ENCODE assay signal across 16 cellular contexts in the genomic region with DNA sequence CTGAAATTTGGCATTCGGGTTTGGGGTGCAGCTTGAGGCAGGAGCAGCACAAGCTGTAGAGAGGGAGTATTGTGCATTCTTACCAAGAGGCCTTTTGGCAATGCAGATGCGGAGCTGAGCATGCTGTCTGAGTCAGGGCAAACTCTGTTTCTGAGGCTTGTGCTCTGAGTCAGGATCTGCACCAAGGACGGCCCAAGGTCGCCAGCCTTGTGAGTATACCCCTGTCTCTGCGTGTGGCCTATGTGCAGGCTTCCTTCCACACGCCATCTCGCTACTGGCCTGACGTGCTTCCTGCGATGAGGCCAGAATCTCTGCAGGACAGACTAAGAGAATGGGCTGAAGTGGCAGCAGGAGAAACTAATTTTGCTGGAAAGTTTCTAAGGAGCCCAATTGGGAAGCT. TPM values are rescaled to one million over a fixed set of nuclear protein-coding genes. Genes with fewer than 3 reads are reported as not detected.
A peak's percentile ranks its signal among the peaks of the same experiment; 100 is the strongest.
DNase-seq lines count a peak whose midpoint lies in the region; ATAC-seq, FAIRE-seq and TF ChIP-seq lines count a peak whose summit lies in the region.
"Had no signal": no experiment of that assay in that cellular context is flagged by ENCODE, and none has a peak within 500 bp of the region (broad histone marks: within the 10 kb centered on the region; RNA-seq: fewer than 3 reads in every experiment).

No MANE protein-coding gene starts in this region.

- no peak overlapping the region for H3K4me3 ChIP-seq in left ventricle myocardium inferior
- H3K4me3 ChIP-seq in bronchial epithelial cell (ENCODE audit: low read depth, low read length): no peak overlapping the region
- no peak overlapping the region for H3K4me3 ChIP-seq in testis
- H3K4me3 ChIP-seq: A549 had no signal

- no peaks in the 10 kb centered on the region for H3K36me3 ChIP-seq in left ventricle myocardium inferior
- H3K36me3 ChIP-seq in bronchial epithelial cell (ENCODE audit: control insufficient read depth, insufficient read depth, low read length): no peaks in the 10 kb centered on the region
- no peaks in the 10 kb centered on the region for H3K36me3 ChIP-seq in testis (ENCODE audit: low read depth, missing control alignments)

- H3K9me3 ChIP-seq in left ventricle myocardium inferior (replicated peaks): no peaks in the 10 kb centered on the region
- no peaks in the 10 kb centered on the region for H3K9me3 ChIP-seq in testis
- H3K9me3 ChIP-seq: A549 had no signal

- intact Hi-C loops in Right ventricle myocardium inferior (cut with DNase I): loop anchor here (5.0 kb wide), 1 partner anchor 43 kb away; a partner anchor contains a TSS
- intact Hi-C loops in left ventricle myocardium inferior (cut with micrococcal nuclease): loop anchor here (5.0 kb wide), 1 partner anchor 58 kb away; no protein-coding TSS in a partner anchor
- intact Hi-C loops in testis (cut with DNase I; ENCODE audit: low total_unique reads): no loop called here

- peak; percentile 47 for FAIRE-seq in bronchial epithelial cell (lab: Jason Lieb, UNC)
- FAIRE-seq: A549 had no signal

- H3K27ac ChIP-seq in left ventricle myocardium inferior (replicated peaks) (no peak overlapping the region), testis (no peak overlapping the region)
- H3K27ac ChIP-seq: A549 had no signal

- 65 to 74% methylated on average over 5 to 9 of the region's 9 CpGs for whole genome bisulfite sequencing in testis, 2 donors

- no peak for TF ChIP-seq CTCF in left ventricle myocardium inferior (IDR thresholded peaks at IDR 0.05; ENCODE audit: borderline replicate concordance)
- TF ChIP-seq CTCF in bronchial epithelial cell (IDR thresholded peaks at IDR 0.05; ENCODE audit: insufficient read depth, low read length, severe bottlenecking): no peak
- TF ChIP-seq CTCF in testis (IDR thresholded peaks at IDR 0.05): no peak

- DNase-seq in Right ventricle myocardium inferior (ENCODE audit: missing footprints) (peak; percentile 66), left ventricle myocardium inferior (no peak), RKO (ENCODE audit: low spot score) (peak; percentile 6), bronchial epithelial cell (ENCODE audit: low read depth) (no peak), testis (peak; percentile 33), ecto neural progenitor cell (ENCODE audit: low spot score) (no peak), NOMO-1 treated with dmso at 0.1 percent for 144 hours (lab: John Stamatoyannopoulos, UW; ENCODE audit: unreplicated experiment) (no peak), CD1c-positive myeloid dendritic cell (ENCODE audit: extremely low spot score) (no peak)
- DNase-seq: AML-193; CD4-positive, alpha-beta memory T cell; GDM1; HCEC 1CT; NCI-H2029; NCI-H774; RPMI8226 had no signal

- peaks cover 36% of the 10 kb centered on the region for H3K4me1 ChIP-seq in left ventricle myocardium inferior
- H3K4me1 ChIP-seq in testis: peaks cover 4% of the 10 kb centered on the region
- H3K4me1 ChIP-seq: A549 had no signal

- no peak for TF ChIP-seq POLR2A in testis (IDR thresholded peaks at IDR 0.05)

- H3K27me3 ChIP-seq in left ventricle myocardium inferior (ENCODE audit: low read depth) (no peaks in the 10 kb centered on the region), bronchial epithelial cell (ENCODE audit: control insufficient read depth, insufficient read depth, low read length) (no peaks in the 10 kb centered on the region), testis (no peaks in the 10 kb centered on the region)

- ATAC-seq in Right ventricle myocardium inferior: no peak
- ATAC-seq: A549 had no signal

RNA-seq across cellular contexts. Expression of a gene that starts 42.6 kb away (rescaled TPM):
- total RNA-seq in Right ventricle myocardium inferior: 66.0 TPM
- total RNA-seq in left ventricle myocardium inferior: 74.6 TPM
- 1.8 and 7.3 TPM in 2 replicates for total RNA-seq in bronchial epithelial cell
- 10 to 100 TPM; 64.1 to 76.1 TPM for total RNA-seq in testis
- 32.5 TPM for polyA plus RNA-seq in testis (ENCODE audit: insufficient read depth, low read depth, low replicate concordance)

Comparison
In these comparisons a context has a peak if more than half of its experiments do, and no peak if none do; other contexts are left out.
1. DNase-seq: peak in Right ventricle myocardium inferior (single experiment), RKO (single experiment) and testis (single experiment); none in left ventricle myocardium inferior (single experiment), bronchial epithelial cell (single experiment), ecto neural progenitor cell (single experiment), NOMO-1 treated with dmso at 0.1 percent for 144 hours (single experiment) and CD1c-positive myeloid dendritic cell (single experiment).